In genomic region chr17:82064433-82065192, GRCh38 we compare ENCODE assay signal across 2 cellular contexts.
TF ChIP-seq lines count a peak whose summit lies in the region.

No MANE protein-coding gene starts in this region.

TF ChIP-seq in H1, 55 proteins besides CTCF, POLR2A, EP300 and RAD21:
- TF ChIP-seq E2F6 (IDR thresholded peaks at IDR 0.05), result no peak
- TF ChIP-seq NANOG (IDR thresholded peaks at IDR 0.05; ENCODE audit: insufficient read depth, low read depth, low read length, poor library complexity, severe bottlenecking), result no peak
- TF ChIP-seq SRF (IDR thresholded peaks at IDR 0.05; ENCODE audit: low read depth, low read length), result no peak
- no peak for TF ChIP-seq KDM5A (IDR thresholded peaks at IDR 0.05; ENCODE audit: low read length)
- no peak for TF ChIP-seq JUND (IDR thresholded peaks at IDR 0.05; ENCODE audit: low read length)
- no peak for TF ChIP-seq TAF7 (optimal IDR thresholded peaks at IDR 0.05; ENCODE audit: borderline replicate concordance, low read depth, low read length)

TF ChIP-seq in neural cell, 6 proteins besides CTCF, POLR2A, EP300 and RAD21:
- TF ChIP-seq SMC3 (conservative IDR thresholded peaks at IDR 0.05; ENCODE audit: poor library complexity) (no peak), POLR2AphosphoS5 (IDR thresholded peaks at IDR 0.05) (no peak), MXI1 (conservative IDR thresholded peaks at IDR 0.05; ENCODE audit: poor library complexity, severe bottlenecking) (no peak), REST (IDR thresholded peaks at IDR 0.05; ENCODE audit: borderline replicate concordance) (no peak), EZH2 (IDR thresholded peaks at IDR 0.05; ENCODE audit: borderline replicate concordance, insufficient read depth, low read length, poor library complexity, severe bottlenecking) (no peak), TAF1 (IDR thresholded peaks at IDR 0.05; ENCODE audit: low read depth) (no peak)
